In genomic region chr3:66441124-66441523, GRCh38 we compare ENCODE assay signal across 8 cellular contexts. TPM values are rescaled to one million over a fixed set of nuclear protein-coding genes. Genes with fewer than 3 reads are reported as not detected.
DNase-seq lines count a peak whose midpoint lies in the region; ATAC-seq, FAIRE-seq and TF ChIP-seq lines count a peak whose summit lies in the region.

No MANE protein-coding gene starts in this region.

- peak; percentile 64 for FAIRE-seq in astrocyte (lab: Jason Lieb, UNC)

- H4K20me1 ChIP-seq in astrocyte (ENCODE audit: insufficient read depth, low read length) = no peaks in the 10 kb centered on the region

- 15 to 59% methylated on average over 7 to 8 of the region's 8 CpGs for WGBS in transverse colon (ENCODE audit: low coverage in 1 of 2), 2 donors
- WGBS in upper lobe of left lung, 2 donors = 29 to 36% methylated on average over 8 of the region's 8 CpGs

- no peaks in the 10 kb centered on the region for H3K9me3 Mint-ChIP-seq in activated naive CD4-positive, alpha-beta T cell treated with anti-CD3 and anti-CD28 coated beads, Interleukin-2, amount 50 U/mL, for 72 hours
- H3K9me3 Mint-ChIP-seq in astrocyte (ENCODE audit: unreplicated experiment) = no peaks in the 10 kb centered on the region

- H3K36me3 Mint-ChIP-seq in activated naive CD4-positive, alpha-beta T cell treated with anti-CD3 and anti-CD28 coated beads, Interleukin-2, amount 50 U/mL, for 72 hours = peaks cover 0 to 19% of the 10 kb centered on the region in 2 donors
- H3K36me3 Mint-ChIP-seq in astrocyte (ENCODE audit: low read depth, unreplicated experiment) = peaks cover 9% of the 10 kb centered on the region

- no peaks in the 10 kb centered on the region for H3K27me3 Mint-ChIP-seq in astrocyte (ENCODE audit: low read depth, unreplicated experiment)

- H2AFZ ChIP-seq in astrocyte (ENCODE audit: low read depth, low read length) = peak overlapping the region; percentile 46

- H3K27ac ChIP-seq in astrocyte (ENCODE audit: low read depth, low read length) (peak overlapping the region; percentile 77), transverse colon (peak overlapping the region; percentile 81 to 82 (median 81)), upper lobe of left lung (peak overlapping the region in 2 of 4 donors; percentile 43 to 62)

- TF ChIP-seq POLR2A in transverse colon (IDR thresholded peaks at IDR 0.05) (no peak), upper lobe of left lung (IDR thresholded peaks at IDR 0.05) (no peak)

- no peak for ATAC-seq in activated naive CD4-positive, alpha-beta T cell treated with anti-CD3 and anti-CD28 coated beads, Interleukin-2, amount 50 U/mL, for 72 hours
- ATAC-seq in upper lobe of left lung (ENCODE audit: low FRiP score in 2 of 2) = no peak

- peak overlapping the region; percentile 22 to 46 for H3K27ac Mint-ChIP-seq in activated naive CD4-positive, alpha-beta T cell treated with anti-CD3 and anti-CD28 coated beads, Interleukin-2, amount 50 U/mL, for 72 hours
- peak overlapping the region; percentile 77 for H3K27ac Mint-ChIP-seq in astrocyte (ENCODE audit: unreplicated experiment)

- DNase-seq in activated naive CD4-positive, alpha-beta T cell treated with anti-CD3 and anti-CD28 coated beads, Interleukin-2, amount 50 U/mL, for 72 hours (ENCODE audit: low spot score in 2 of 2) = no peak
- DNase-seq in activated naive CD4-positive, alpha-beta T cell treated with anti-CD3 and anti-CD28 coated beads, Interleukin-2, amount 50 U/mL, for 16 hours = no peak
- DNase-seq in astrocyte (ENCODE audit: low read depth) (peak; percentile 85), islet precursor cell (peak; percentile 75), transverse colon (no peak), NCI-H1694 treated with DMSO at 0.1 percent for 48 hours (lab: John Stamatoyannopoulos, UW) (no peak), SHP77 treated with DMSO at 0.1 percent for 48 hours (lab: John Stamatoyannopoulos, UW) (no peak), upper lobe of left lung (no peak)

- peaks cover 16% of the 10 kb centered on the region for H3K79me2 ChIP-seq in astrocyte (ENCODE audit: insufficient read depth, low read length)

- TF ChIP-seq CTCF in astrocyte (IDR thresholded peaks at IDR 0.05; ENCODE audit: insufficient read depth, low read depth, low read length) (no peak), transverse colon (IDR thresholded peaks at IDR 0.05) (no peak), upper lobe of left lung (IDR thresholded peaks at IDR 0.05) (no peak)

- H3K4me1 ChIP-seq in astrocyte (ENCODE audit: insufficient read depth, low read length) (peaks cover 41% of the 10 kb centered on the region), transverse colon (peaks cover 51 to 88% (median 72%) of the 10 kb centered on the region in 4 donors), upper lobe of left lung (peaks cover 32 to 50% (median 41%) of the 10 kb centered on the region in 4 donors)

- H3K4me3 ChIP-seq in astrocyte (ENCODE audit: insufficient read depth, low read depth, low read length) = no peak overlapping the region
- H3K4me3 ChIP-seq in transverse colon = no peak overlapping the region
- no peak overlapping the region for H3K4me3 ChIP-seq in upper lobe of left lung

- no peak overlapping the region for H3K4me3 Mint-ChIP-seq in astrocyte (ENCODE audit: unreplicated experiment)

- H3K27me3 ChIP-seq in astrocyte (ENCODE audit: insufficient read depth, low read length) (no peaks in the 10 kb centered on the region), transverse colon (no peaks in the 10 kb centered on the region), upper lobe of left lung (no peaks in the 10 kb centered on the region)

- H3K4me1 Mint-ChIP-seq in astrocyte (ENCODE audit: low read depth, unreplicated experiment) = peaks cover 51% of the 10 kb centered on the region

- peak overlapping the region; percentile 83 for H3K4me2 ChIP-seq in astrocyte (ENCODE audit: low read length)

- intact Hi-C loops in transverse colon (cut with DNase I; ENCODE audit: low total_unique reads) = no loop called here

- H3K9ac ChIP-seq in astrocyte (ENCODE audit: low read length) = peak overlapping the region; percentile 76

- H3K36me3 ChIP-seq in astrocyte (ENCODE audit: insufficient read depth, low read length) (no peaks in the 10 kb centered on the region), transverse colon (no peaks in the 10 kb centered on the region), upper lobe of left lung (no peaks in the 10 kb centered on the region)

- TF ChIP-seq EP300 in transverse colon (IDR thresholded peaks at IDR 0.05; ENCODE audit: low read depth) (no peak), upper lobe of left lung (IDR thresholded peaks at IDR 0.05) (no peak)

- H3K9me3 ChIP-seq in astrocyte (ENCODE audit: insufficient read depth, low read depth, low read length) (no peaks in the 10 kb centered on the region), transverse colon (no peaks in the 10 kb centered on the region), upper lobe of left lung (no peaks in the 10 kb centered on the region)

- in situ Hi-C loops in transverse colon (cut with MboI; ENCODE audit: low pct_ligation_motif_present in 1 of 4, low pct_unique_long_range_greater_than_20kb in 1 of 4, low sequenced_read_pairs in 3 of 4) = no loop called here

RNA-seq across cellular contexts. Expression of gene LRIG1, which starts 59.7 kb away (rescaled TPM):
- 10 to 100 TPM; 28.2 to 39.1 TPM for total RNA-seq in activated naive CD4-positive, alpha-beta T cell treated with anti-CD3 and anti-CD28 coated beads, Interleukin-2, amount 50 U/mL, for 72 hours
- total RNA-seq in astrocyte = 39.7 and 45.3 TPM in 2 replicates
- 10 to 100 TPM; 67.2 to 87.6 (median 79.3) TPM for total RNA-seq in transverse colon
- total RNA-seq in upper lobe of left lung = 100 to 1,000 TPM in 2 of 6 donors, 10 to 100 TPM in 4; 45.2 to 119 (median 81.9) TPM

Comparison
In these comparisons a context has a peak if more than half of its experiments do, and no peak if none do; other contexts are left out.
1. DNase-seq: peak in astrocyte (single experiment) and islet precursor cell (single experiment); none in activated naive CD4-positive, alpha-beta T cell treated with anti-CD3 and anti-CD28 coated beads, Interleukin-2, amount 50 U/mL, for 72 hours (0 of 2), activated naive CD4-positive, alpha-beta T cell treated with anti-CD3 and anti-CD28 coated beads, Interleukin-2, amount 50 U/mL, for 16 hours (single experiment), transverse colon (single experiment), NCI-H1694 treated with DMSO at 0.1 percent for 48 hours (single experiment), SHP77 treated with DMSO at 0.1 percent for 48 hours (single experiment) and upper lobe of left lung (0 of 2).